In the genomic region with DNA sequence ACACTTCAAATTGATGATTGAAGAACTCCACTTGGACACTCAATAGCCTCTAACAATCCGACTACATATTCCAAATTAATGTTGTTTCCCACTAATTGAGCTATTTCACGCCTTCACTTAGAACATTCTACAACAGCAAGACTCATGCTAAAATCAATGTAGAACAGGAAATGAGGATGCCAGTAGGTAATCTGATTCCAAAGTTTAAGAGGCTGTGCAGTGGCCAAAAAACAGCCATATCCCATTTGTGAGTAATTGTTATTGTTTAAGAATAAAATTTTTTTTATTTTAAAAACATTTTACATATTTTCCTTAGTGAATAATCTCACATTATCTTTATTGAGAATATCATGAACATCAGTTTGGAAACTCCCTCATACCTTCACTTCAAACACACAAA, we compare ENCODE assay signal across 20 cellular contexts. TPM values are rescaled to one million over a fixed set of nuclear protein-coding genes. Genes with fewer than 3 reads are reported as not detected.
DNase-seq lines count a peak whose midpoint lies in the region; ATAC-seq and TF ChIP-seq lines count a peak whose summit lies in the region.
"Had no signal": no experiment of that assay in that cellular context is flagged by ENCODE, and none has a peak within 500 bp of the region (broad histone marks: within the 10 kb centered on the region; RNA-seq: fewer than 3 reads in every experiment).

No MANE protein-coding gene starts in this region.

- POLR2A ChIA-PET in Caco-2 (lab: Charles Lee), result no interaction called here

- H3K27me3 Mint-ChIP-seq in Caco-2 (ENCODE audit: insufficient read depth, unreplicated experiment), result no peaks in the 10 kb centered on the region

- H3K9me3 Mint-ChIP-seq in Caco-2 (ENCODE audit: unreplicated experiment), result peaks cover 7% of the 10 kb centered on the region

- H3K4me3 Mint-ChIP-seq in Caco-2 (ENCODE audit: unreplicated experiment), result no peak overlapping the region
- H3K4me3 Mint-ChIP-seq: CD4-positive, CD25-positive, alpha-beta regulatory T cell; CD8-positive, alpha-beta T cell; HFFc6 had no signal

- CTCF ChIA-PET in Caco-2 (lab: Charles Lee), result no interaction called here

- TF ChIP-seq CTCF in foreskin fibroblast (IDR thresholded peaks at IDR 0.05; ENCODE audit: low read depth, low read length) (no peak), Caco-2 (IDR thresholded peaks at IDR 0.05; ENCODE audit: insufficient read depth in 1 of 2, low read depth in 1 of 2, low read length in 1 of 2, severe bottlenecking in 1 of 2, unreplicated experiment in 1 of 2) (no peak), heart left ventricle (IDR thresholded peaks at IDR 0.05) (no peak)

- H3K36me3 ChIP-seq in ACC112 (ENCODE audit: insufficient read depth, low read length), result no peaks in the 10 kb centered on the region
- H3K36me3 ChIP-seq in skeletal muscle satellite cell (ENCODE audit: insufficient read depth, low read length), result no peaks in the 10 kb centered on the region
- H3K36me3 ChIP-seq in Caco-2 (ENCODE audit: control insufficient read depth, insufficient read depth, low read length), result no peaks in the 10 kb centered on the region
- H3K36me3 ChIP-seq in heart left ventricle, result no peaks in the 10 kb centered on the region
- H3K36me3 ChIP-seq: BLaER1, HAP-1 had no signal

- ATAC-seq in GM21825 (IDR thresholded peaks at IDR 0.05; ENCODE audit: unreplicated experiment), result no peak
- ATAC-seq in heart left ventricle, result no peak
- ATAC-seq: A549; CD8-positive, alpha-beta T cell had no signal

- no peak overlapping the region for H3K9ac ChIP-seq in skeletal muscle satellite cell (ENCODE audit: low read depth, low read length)
- H3K9ac ChIP-seq: BLaER1 had no signal

- peak; percentile 22 for DNase-seq in fibroblast of gingiva (ENCODE audit: low read depth)
- DNase-seq in foreskin fibroblast, result peak; percentile 28 to 62
- no peak for DNase-seq in Caco-2
- no peak for DNase-seq in heart left ventricle
- DNase-seq: 8988T; CD4-positive, CD25-positive, alpha-beta regulatory T cell; CD8-positive, alpha-beta T cell; DMS 273 treated with DMSO at 0.1 percent for 48 hours; DMS79; EL; GDM1; GOT3; HFFc6 had no signal

- no peaks in the 10 kb centered on the region for H3K9me3 ChIP-seq in skeletal muscle satellite cell (replicated peaks; ENCODE audit: low read length)
- peaks cover 10% of the 10 kb centered on the region; the same call in 1 of the 2 replicates for H3K9me3 ChIP-seq in Caco-2
- H3K9me3 ChIP-seq in heart left ventricle, result peaks cover 0 to 13% (median 1%) of the 10 kb centered on the region in 12 donors
- H3K9me3 ChIP-seq: A549, HAP-1 had no signal

- no peak for TF ChIP-seq POLR2A in heart left ventricle (IDR thresholded peaks at IDR 0.05)

- peaks cover 15% of the 10 kb centered on the region for H3K4me1 Mint-ChIP-seq in Caco-2 (ENCODE audit: low read depth, unreplicated experiment)
- H3K4me1 Mint-ChIP-seq: CD4-positive, CD25-positive, alpha-beta regulatory T cell had no signal

- H3K27me3 ChIP-seq in ACC112 (ENCODE audit: insufficient read depth, low read length) (no peaks in the 10 kb centered on the region), skeletal muscle satellite cell (ENCODE audit: control insufficient read depth, insufficient read depth, low read length) (no peaks in the 10 kb centered on the region), Caco-2 (replicated peaks; ENCODE audit: control insufficient read depth, insufficient read depth, low read length) (no peaks in the 10 kb centered on the region), heart left ventricle (no peaks in the 10 kb centered on the region)
- H3K27me3 ChIP-seq: BLaER1 had no signal

- 78 to 86% (median 79%) methylated on average over 2 of the region's 2 CpGs for WGBS in heart left ventricle, 4 donors

- H3K27ac Mint-ChIP-seq in Caco-2 (ENCODE audit: unreplicated experiment), result no peak overlapping the region
- H3K27ac Mint-ChIP-seq: CD4-positive, CD25-positive, alpha-beta regulatory T cell; CD8-positive, alpha-beta T cell; HFFc6 had no signal

- H3K4me3 ChIP-seq in ACC112 (ENCODE audit: low read depth, low read length), result no peak overlapping the region; the same call in 1 of the 2 replicates
- H3K4me3 ChIP-seq in foreskin fibroblast (ENCODE audit: low read depth in 1 of 2, low read length in 2 of 2), result no peak overlapping the region
- H3K4me3 ChIP-seq in skeletal muscle satellite cell (ENCODE audit: low read length), result no peak overlapping the region
- no peak overlapping the region for H3K4me3 ChIP-seq in Caco-2 (ENCODE audit: low read depth, low read length)
- H3K4me3 ChIP-seq in heart left ventricle, result no peak overlapping the region
- H3K4me3 ChIP-seq: A549, BLaER1, HAP-1 had no signal

- BruUV-seq in Caco-2 (replicated peaks; lab: Mats Ljungman, UMichigan), result no TSS peak

- peaks cover 19% of the 10 kb centered on the region for H3K4me1 ChIP-seq in ACC112 (ENCODE audit: control insufficient read depth, insufficient read depth, low read length, unreplicated experiment)
- H3K4me1 ChIP-seq in skeletal muscle satellite cell (ENCODE audit: control insufficient read depth, insufficient read depth, low read length), result peaks cover 19% of the 10 kb centered on the region
- peaks cover 6% of the 10 kb centered on the region; the same call in 1 of the 2 replicates for H3K4me1 ChIP-seq in Caco-2
- no peaks in the 10 kb centered on the region for H3K4me1 ChIP-seq in heart left ventricle
- H3K4me1 ChIP-seq: A549, BLaER1, HAP-1 had no signal

- H3K79me2 ChIP-seq in ACC112 (ENCODE audit: control insufficient read depth, insufficient read depth, low read length, unreplicated experiment), result no peaks in the 10 kb centered on the region

- intact Hi-C loops in Caco-2 (cut with micrococcal nuclease; ENCODE audit: unreplicated experiment), result no loop called here
- intact Hi-C loops in heart left ventricle (cut with DNase I), result no loop called here

- no peaks in the 10 kb centered on the region for H3K36me3 Mint-ChIP-seq in Caco-2 (ENCODE audit: insufficient read depth, unreplicated experiment)
- H3K36me3 Mint-ChIP-seq: CD4-positive, CD25-positive, alpha-beta regulatory T cell; CD8-positive, alpha-beta T cell had no signal

- peak overlapping the region; percentile 58 for H3K27ac ChIP-seq in ACC112 (ENCODE audit: low read depth, low read length)
- no peak overlapping the region for H3K27ac ChIP-seq in heart left ventricle
- H3K27ac ChIP-seq: A549, BLaER1, C4-2B had no signal

- H3K4me2 ChIP-seq in skeletal muscle satellite cell (ENCODE audit: low read length), result peak overlapping the region; percentile 45
- H3K4me2 ChIP-seq: A549, BLaER1 had no signal

- H2AFZ ChIP-seq in ACC112 (ENCODE audit: low read length, unreplicated experiment), result peak overlapping the region; percentile 39

RNA-seq across cellular contexts. Expression of gene GHR, which starts 35.7 kb away (rescaled TPM):
- 6.3 and 16.7 TPM in 2 replicates for total RNA-seq in skeletal muscle satellite cell (2012; rRNA removed)
- 0.54 and 1.2 TPM in 2 replicates for total RNA-seq in Caco-2 (2022)
- 10 to 100 TPM in 6 of 9 donors, 1 to 10 TPM in 3; 7.5 to 23.2 (median 11.7) TPM for total RNA-seq in heart left ventricle
- 1 to 10 TPM; 3.4 to 9.4 TPM for polyA plus RNA-seq in heart left ventricle
- total RNA-seq: CD4-positive, CD25-positive, alpha-beta regulatory T cell; CD8-positive, alpha-beta T cell had no signal
- polyA plus RNA-seq: CD4-positive, CD25-positive, alpha-beta regulatory T cell had no signal

Comparison
In these comparisons a context has a peak if more than half of its experiments do, and no peak if none do; other contexts are left out.
1. DNase-seq: peak in fibroblast of gingiva (single experiment) and foreskin fibroblast (2 of 2); none in Caco-2 (0 of 2) and heart left ventricle (0 of 5).